28 cellular contexts compared by ENCODE assay signal in genomic region chr4:125649452-125649851, GRCh38.
"Had no signal": no experiment of that assay in that cellular context is flagged by ENCODE, and none has a peak within 500 bp of the region (broad histone marks: within the 10 kb centered on the region; RNA-seq: fewer than 3 reads in every experiment).

No MANE protein-coding gene starts in this region.

- FAIRE-seq: islet of Langerhans, pancreas had no signal

- H3K4me2 ChIP-seq: smooth muscle cell had no signal

- H3K36me3 Mint-ChIP-seq: immature natural killer cell; naive thymus-derived CD4-positive, alpha-beta T cell; natural killer cell treated with Interleukin-12 subunit alpha and Interleukin-12 subunit beta and Interleukin-15 and Interleukin-18, amount 100 ng/mL, for 72 hours; stimulated activated memory B cell treated with anti-CD40 and anti-IgM and Interleukin-4, amounts not matched to agents 10 μg/mL and 1 μg/mL and 100 μg/mL, for 72 hours; type B pancreatic cell had no signal

- H3K36me3 ChIP-seq: left ventricle myocardium inferior, pancreas, prostate gland, tibial nerve, uterus had no signal

- H3K27ac Mint-ChIP-seq: immature natural killer cell; naive thymus-derived CD4-positive, alpha-beta T cell; natural killer cell treated with Interleukin-12 subunit alpha and Interleukin-12 subunit beta and Interleukin-15 and Interleukin-18, amount 100 ng/mL, for 72 hours; stimulated activated memory B cell treated with anti-CD40 and anti-IgM and Interleukin-4, amounts not matched to agents 10 μg/mL and 1 μg/mL and 100 μg/mL, for 72 hours; stimulated activated naive CD8-positive, alpha-beta T cell treated with anti-CD3 and anti-CD28 coated beads, Interleukin-15, amount 100 ng/mL, for 72 hours; type B pancreatic cell had no signal

- H3K4me1 Mint-ChIP-seq: immature natural killer cell; naive thymus-derived CD4-positive, alpha-beta T cell; stimulated activated memory B cell treated with anti-CD40 and anti-IgM and Interleukin-4, amounts not matched to agents 10 μg/mL and 1 μg/mL and 100 μg/mL, for 72 hours; stimulated activated naive CD8-positive, alpha-beta T cell treated with anti-CD3 and anti-CD28 coated beads, Interleukin-15, amount 100 ng/mL, for 72 hours had no signal

- H3K9me3 ChIP-seq: left ventricle myocardium inferior, mucosa of descending colon, pancreas, prostate gland, uterus had no signal

- H3K4me1 ChIP-seq: left ventricle myocardium inferior, pancreas, prostate gland, tibial nerve, uterus had no signal

- DNase-seq: hypothalamus; immature natural killer cell; kidney; left colon; left ventricle myocardium inferior; midbrain; mucosa of descending colon; naive thymus-derived CD4-positive, alpha-beta T cell; nucleus accumbens; pancreas; retina; right cardiac atrium; stimulated activated CD4-positive, alpha-beta T cell treated with anti-CD3 and anti-CD28 coated beads, Interleukin-1b, Interleukin-23, amount 100 ng/mL, for 48 hours; stimulated activated CD4-positive, alpha-beta T cell treated with anti-CD3 and anti-CD28 coated beads, Interleukin-2, amount 100 ng/mL, for 48 hours; stimulated activated CD4-positive, alpha-beta T cell treated with anti-CD3 and anti-CD28 coated beads, Interleukin-4, amount 100 ng/mL, for 4 hours; stimulated activated CD8-positive, alpha-beta memory T cell treated with anti-CD3 and anti-CD28 coated beads, Interleukin-4, amount 100 ng/mL, for 48 hours; stimulated activated naive CD4-positive, alpha-beta T cell treated with Interleukin-2 at 50 U/mL for 16 hours; stimulated activated naive CD8-positive, alpha-beta T cell treated with anti-CD3 and anti-CD28 coated beads, Interleukin-15, amount 100 ng/mL, for 72 hours; substantia nigra; uterus had no signal

- H3K9me3 Mint-ChIP-seq: natural killer cell treated with Interleukin-12 subunit alpha and Interleukin-12 subunit beta and Interleukin-15 and Interleukin-18, amount 100 ng/mL, for 72 hours; stimulated activated memory B cell treated with anti-CD40 and anti-IgM and Interleukin-4, amounts not matched to agents 10 μg/mL and 1 μg/mL and 100 μg/mL, for 72 hours; type B pancreatic cell had no signal

- H3K27me3 ChIP-seq: pancreas, tibial nerve, uterus had no signal

- H3K4me3 Mint-ChIP-seq: immature natural killer cell; naive thymus-derived CD4-positive, alpha-beta T cell; natural killer cell treated with Interleukin-12 subunit alpha and Interleukin-12 subunit beta and Interleukin-15 and Interleukin-18, amount 100 ng/mL, for 72 hours; stimulated activated memory B cell treated with anti-CD40 and anti-IgM and Interleukin-4, amounts not matched to agents 10 μg/mL and 1 μg/mL and 100 μg/mL, for 72 hours; stimulated activated naive CD8-positive, alpha-beta T cell treated with anti-CD3 and anti-CD28 coated beads, Interleukin-15, amount 100 ng/mL, for 72 hours; type B pancreatic cell had no signal

- H3K4me3 ChIP-seq: left ventricle myocardium inferior, lung, mucosa of descending colon, pancreas, prostate gland, smooth muscle cell, tibial nerve, uterus had no signal

- ATAC-seq: left colon; mucosa of descending colon; naive thymus-derived CD4-positive, alpha-beta T cell; natural killer cell treated with Interleukin-12 subunit alpha and Interleukin-12 subunit beta and Interleukin-15 and Interleukin-18, amount 100 ng/mL, for 72 hours; pancreas; right cardiac atrium; stimulated activated memory B cell treated with anti-CD40 and anti-IgM and Interleukin-4, amounts not matched to agents 10 μg/mL and 1 μg/mL and 100 μg/mL, for 72 hours; stimulated activated naive CD8-positive, alpha-beta T cell treated with anti-CD3 and anti-CD28 coated beads, Interleukin-15, amount 100 ng/mL, for 72 hours had no signal

- H3K27ac ChIP-seq: left ventricle myocardium inferior, pancreas, prostate gland, tibial nerve, uterus had no signal

- H3K27me3 Mint-ChIP-seq: naive thymus-derived CD4-positive, alpha-beta T cell; natural killer cell treated with Interleukin-12 subunit alpha and Interleukin-12 subunit beta and Interleukin-15 and Interleukin-18, amount 100 ng/mL, for 72 hours; stimulated activated memory B cell treated with anti-CD40 and anti-IgM and Interleukin-4, amounts not matched to agents 10 μg/mL and 1 μg/mL and 100 μg/mL, for 72 hours; stimulated activated naive CD8-positive, alpha-beta T cell treated with anti-CD3 and anti-CD28 coated beads, Interleukin-15, amount 100 ng/mL, for 72 hours; type B pancreatic cell had no signal
